8 cellular contexts compared by ENCODE assay signal in the genomic region with DNA sequence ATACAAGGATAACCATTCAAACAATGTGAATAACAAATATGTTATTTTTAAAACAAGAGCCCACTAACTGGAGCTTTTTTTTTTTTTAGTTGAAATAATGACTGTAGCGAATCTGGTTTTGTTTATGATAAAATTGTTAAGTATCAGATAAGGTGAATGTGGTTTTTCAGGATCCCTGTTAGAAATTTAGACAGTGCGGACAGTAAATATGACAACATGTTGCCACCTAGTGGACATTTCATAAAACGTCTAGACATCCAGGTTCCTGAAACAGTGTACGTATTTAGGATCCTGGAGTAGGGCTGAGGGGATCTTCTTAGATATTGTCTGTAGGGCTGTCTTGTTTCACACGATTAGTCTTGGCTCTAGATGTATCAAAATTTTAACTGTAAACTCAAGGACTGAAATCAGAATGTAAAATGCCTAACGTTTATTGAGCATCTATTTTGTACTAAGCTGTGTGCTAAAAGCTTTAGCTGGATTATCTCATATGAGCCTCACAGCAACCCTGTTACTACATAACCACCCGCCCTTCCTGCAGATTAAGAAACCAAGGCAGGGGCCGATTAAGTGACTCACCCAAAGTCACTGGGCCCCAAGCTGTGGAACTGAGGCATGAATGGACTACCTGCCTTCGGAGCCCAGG. TPM values are rescaled to one million over a fixed set of nuclear protein-coding genes. Genes with fewer than 3 reads are reported as not detected.
DNase-seq lines count a peak whose midpoint lies in the region; ATAC-seq and TF ChIP-seq lines count a peak whose summit lies in the region.

No MANE protein-coding gene starts in this region.

- H3K4me1 ChIP-seq in upper lobe of left lung = no peaks in the 10 kb centered on the region

- CTCF ChIA-PET in CD4-positive, alpha-beta T cell (lab: Charles Lee) = interaction anchor here (1.4 kb wide), 1 partner anchor 9 kb away, joined by 3 read pairs; no protein-coding TSS in a partner anchor
- CTCF ChIA-PET in MCF 10A (lab: Yijun Ruan, JAX) = interaction anchor here (0.6 to 3.5 kb wide), 59 partner anchors 8 to 1455 kb away, joined by 3 to 54 read pairs (median 3); no protein-coding TSS in a partner anchor

- H3K36me3 Mint-ChIP-seq in CD4-positive, alpha-beta T cell (ENCODE audit: low read depth) = no peaks in the 10 kb centered on the region
- H3K36me3 Mint-ChIP-seq in MCF 10A (ENCODE audit: insufficient read depth, unreplicated experiment) = no peaks in the 10 kb centered on the region

- ATAC-seq in CD4-positive, alpha-beta T cell (ENCODE audit: poor library complexity) = peak; percentile 44
- peak; percentile 89 for ATAC-seq in GM18870 (IDR thresholded peaks at IDR 0.05; ENCODE audit: unreplicated experiment)
- peak; percentile 86 for ATAC-seq in HG03354 (IDR thresholded peaks at IDR 0.05; ENCODE audit: poor library complexity, severe bottlenecking, unreplicated experiment)
- ATAC-seq in left colon = peak; percentile 78
- ATAC-seq in upper lobe of left lung (ENCODE audit: low FRiP score in 2 of 2) = peak in 1 of 2 donors; percentile 83
- no peak for ATAC-seq in GM21737 (IDR thresholded peaks at IDR 0.05; ENCODE audit: unreplicated experiment)

- no peaks in the 10 kb centered on the region for H3K27me3 Mint-ChIP-seq in CD4-positive, alpha-beta T cell
- no peaks in the 10 kb centered on the region for H3K27me3 Mint-ChIP-seq in MCF 10A (ENCODE audit: insufficient read depth, unreplicated experiment)

- H3K27me3 ChIP-seq in CD4-positive, alpha-beta T cell (ENCODE audit: control insufficient read depth, insufficient read depth, low read length) = no peaks in the 10 kb centered on the region
- H3K27me3 ChIP-seq in upper lobe of left lung = no peaks in the 10 kb centered on the region

- no peaks in the 10 kb centered on the region for H3K9me3 Mint-ChIP-seq in CD4-positive, alpha-beta T cell
- peaks cover 5% of the 10 kb centered on the region for H3K9me3 Mint-ChIP-seq in MCF 10A (ENCODE audit: unreplicated experiment)

- H3K27ac ChIP-seq in CD4-positive, alpha-beta T cell (ENCODE audit: low read depth, low read length) = no peak overlapping the region
- no peak overlapping the region for H3K27ac ChIP-seq in upper lobe of left lung

- intact Hi-C loops in CD4-positive, alpha-beta T cell (cut with DNase I, micrococcal nuclease) = loop anchor here (1.0 to 5.0 kb wide), 5 partner anchors 304 to 591 kb away; no protein-coding TSS in a partner anchor
- intact Hi-C loops in MCF 10A (cut with micrococcal nuclease) (loop anchor here (1.0 to 5.0 kb wide), 6 partner anchors 81 to 539 kb away; a partner anchor contains a TSS), left colon (cut with DNase I, micrococcal nuclease) (loop anchor here in 1 of 2 donors (5.0 kb wide), 1 partner anchor 306 kb away; no protein-coding TSS in a partner anchor)

- H3K4me1 Mint-ChIP-seq in CD4-positive, alpha-beta T cell (ENCODE audit: low read depth) = no peaks in the 10 kb centered on the region
- H3K4me1 Mint-ChIP-seq in MCF 10A (ENCODE audit: insufficient read depth, unreplicated experiment) = no peaks in the 10 kb centered on the region

- no peak for TF ChIP-seq POLR2A in upper lobe of left lung (IDR thresholded peaks at IDR 0.05)

- no peaks in the 10 kb centered on the region for H3K36me3 ChIP-seq in upper lobe of left lung

- TF ChIP-seq CTCF in CD4-positive, alpha-beta T cell (IDR thresholded peaks at IDR 0.05) = peak; percentile 76
- TF ChIP-seq CTCF in MCF 10A (IDR thresholded peaks at IDR 0.05; ENCODE audit: unreplicated experiment) (peak; percentile 74), upper lobe of left lung (IDR thresholded peaks at IDR 0.05) (peak; percentile 45 to 78 (median 64))

- no peak overlapping the region for H3K4me3 ChIP-seq in upper lobe of left lung

- no peak overlapping the region for H3K27ac Mint-ChIP-seq in CD4-positive, alpha-beta T cell
- no peak overlapping the region for H3K27ac Mint-ChIP-seq in MCF 10A (ENCODE audit: low read depth, unreplicated experiment)

- no peaks in the 10 kb centered on the region for H3K9me3 ChIP-seq in CD4-positive, alpha-beta T cell (ENCODE audit: control insufficient read depth, low read length)
- no peaks in the 10 kb centered on the region for H3K9me3 ChIP-seq in upper lobe of left lung

- POLR2A ChIA-PET in CD4-positive, alpha-beta T cell (lab: Charles Lee) = no interaction called here
- POLR2A ChIA-PET in MCF 10A (lab: Yijun Ruan, JAX) = interaction anchor here (0.6 to 1.6 kb wide), 5 partner anchors 87 to 304 kb away, joined by 3 to 5 read pairs (median 3); no protein-coding TSS in a partner anchor

- DNase-seq in CD4-positive, alpha-beta T cell = no peak
- peak; percentile 47 for DNase-seq in NCI-H526 treated with DMSO at 0.1 percent for 48 hours (lab: John Stamatoyannopoulos, UW)
- peak; percentile 73 for DNase-seq in MCF 10A (ENCODE audit: unreplicated experiment)
- DNase-seq in left colon = no peak
- no peak for DNase-seq in upper lobe of left lung

- WGBS in upper lobe of left lung, 2 donors = 21 to 29% methylated on average over 9 of the region's 9 CpGs

- no TSS peak for BruUV-seq in MCF 10A (replicated peaks; lab: Mats Ljungman, UMichigan)

- no peak overlapping the region for H3K4me3 Mint-ChIP-seq in CD4-positive, alpha-beta T cell
- H3K4me3 Mint-ChIP-seq in MCF 10A (ENCODE audit: unreplicated experiment) = no peak overlapping the region

- no peak for TF ChIP-seq EP300 in upper lobe of left lung (IDR thresholded peaks at IDR 0.05)

RNA-seq across cellular contexts. Expression of a gene that starts 23.9 kb away (rescaled TPM):
- not detected for total RNA-seq in CD4-positive, alpha-beta T cell
- total RNA-seq in MCF 10A (2022) (3.3 TPM in 2 replicates), left colon (10 to 100 TPM; 50.9 to 61.1 TPM), upper lobe of left lung (10 to 100 TPM; 12.4 to 37.7 (median 26.2) TPM)

Comparison
In these comparisons a context has a peak if more than half of its experiments do, and no peak if none do; other contexts are left out.
1. DNase-seq: peak in NCI-H526 treated with DMSO at 0.1 percent for 48 hours (single experiment) and MCF 10A (single experiment); none in CD4-positive, alpha-beta T cell (0 of 10), left colon (0 of 2) and upper lobe of left lung (0 of 2).
2. Peak in every context shown above with its lines, with median percentiles within 50 percentile points of each other: CTCF ChIP-seq.